In genomic region chrX:54049801-54050200, GRCh38 we compare ENCODE assay signal across 27 cellular contexts.
"Had no signal": no experiment of that assay in that cellular context is flagged by ENCODE, and none has a peak within 500 bp of the region (broad histone marks: within the 10 kb centered on the region; RNA-seq: fewer than 3 reads in every experiment).

No MANE protein-coding gene starts in this region.

- H3K27ac ChIP-seq: cardiac muscle cell, neural progenitor cell, ovary, psoas muscle, transverse colon had no signal

- H3K4me3 ChIP-seq: cardiac muscle cell, neural progenitor cell, ovary, psoas muscle, transverse colon had no signal

- H3K27ac Mint-ChIP-seq: activated CD4-positive, alpha-beta T cell treated with anti-CD3 and anti-CD28 coated beads, Interleukin-2, amount 10 ng/mL, durations not matched to agents 7 days and 5 days; activated CD8-positive, alpha-beta memory T cell treated with anti-CD3 and anti-CD28 coated beads, Interleukin-2, amount 10 ng/mL, durations not matched to agents 7 days and 5 days; activated CD8-positive, alpha-beta T cell treated with anti-CD3 and anti-CD28 coated beads for 36 hours; activated naive CD8-positive, alpha-beta T cell treated with anti-CD3 and anti-CD28 coated beads, Interleukin-2, amount 50 U/mL, for 24 hours; activated T-helper 1 cell treated with anti-CD3 and anti-CD28 coated beads, Interleukin-12 subunit alpha, Interleukin-12 subunit beta, Interleukin-2, Interleukin-4 antibody, amounts not matched to agents 30 ng/mL and 10 ng/mL and 1 ng/mL, durations not matched to agents 14 hours and 24 hours and 36 hours; naive thymus-derived CD8-positive, alpha-beta T cell; neural progenitor cell; stimulated activated naive B cell treated with anti-CD40 and anti-IgM and Interleukin-4, amounts not matched to agents 10 μg/mL and 1 μg/mL and 100 μg/mL, for 72 hours; T-helper 17 cell had no signal

- H3K27me3 Mint-ChIP-seq: activated CD4-positive, alpha-beta T cell treated with anti-CD3 and anti-CD28 coated beads, Interleukin-2, amount 10 ng/mL, durations not matched to agents 7 days and 5 days; activated CD8-positive, alpha-beta memory T cell treated with anti-CD3 and anti-CD28 coated beads, Interleukin-2, amount 10 ng/mL, durations not matched to agents 7 days and 5 days; activated CD8-positive, alpha-beta T cell treated with anti-CD3 and anti-CD28 coated beads for 36 hours; activated naive CD8-positive, alpha-beta T cell treated with anti-CD3 and anti-CD28 coated beads, Interleukin-2, amount 50 U/mL, for 24 hours; naive thymus-derived CD8-positive, alpha-beta T cell; stimulated activated naive B cell treated with anti-CD40 and anti-IgM and Interleukin-4, amounts not matched to agents 10 μg/mL and 1 μg/mL and 100 μg/mL, for 72 hours; T-helper 17 cell had no signal

- H3K36me3 ChIP-seq: cardiac muscle cell, neural progenitor cell, ovary, transverse colon had no signal

- H3K9me3 ChIP-seq: ovary, psoas muscle, transverse colon had no signal

- H3K9me3 Mint-ChIP-seq: activated CD4-positive, alpha-beta T cell treated with anti-CD3 and anti-CD28 coated beads, Interleukin-2, amount 10 ng/mL, durations not matched to agents 7 days and 5 days; activated CD8-positive, alpha-beta T cell treated with anti-CD3 and anti-CD28 coated beads for 36 hours; activated naive CD8-positive, alpha-beta T cell treated with anti-CD3 and anti-CD28 coated beads, Interleukin-2, amount 50 U/mL, for 24 hours; activated T-helper 1 cell treated with anti-CD3 and anti-CD28 coated beads, Interleukin-12 subunit alpha, Interleukin-12 subunit beta, Interleukin-2, Interleukin-4 antibody, amounts not matched to agents 30 ng/mL and 10 ng/mL and 1 ng/mL, durations not matched to agents 14 hours and 24 hours and 36 hours; naive thymus-derived CD8-positive, alpha-beta T cell; stimulated activated naive B cell treated with anti-CD40 and anti-IgM and Interleukin-4, amounts not matched to agents 10 μg/mL and 1 μg/mL and 100 μg/mL, for 72 hours had no signal

- H3K9ac ChIP-seq: neural progenitor cell had no signal

- H3K36me3 Mint-ChIP-seq: activated CD8-positive, alpha-beta memory T cell treated with anti-CD3 and anti-CD28 coated beads, Interleukin-2, amount 10 ng/mL, durations not matched to agents 7 days and 5 days; naive thymus-derived CD8-positive, alpha-beta T cell had no signal

- H3K27me3 ChIP-seq: cardiac muscle cell, neural progenitor cell, ovary, transverse colon had no signal

- DNase-seq: activated CD4-positive, alpha-beta T cell treated with anti-CD3 and anti-CD28 coated beads, Interleukin-2, amount 10 ng/mL, durations not matched to agents 7 days and 5 days; activated CD8-positive, alpha-beta memory T cell treated with anti-CD3 and anti-CD28 coated beads, Interleukin-2, amount 10 ng/mL, durations not matched to agents 7 days and 5 days; activated CD8-positive, alpha-beta T cell treated with anti-CD3 and anti-CD28 coated beads for 36 hours; activated gamma-delta T cell; activated naive CD4-positive, alpha-beta T cell treated with anti-CD3 and anti-CD28 coated beads, Interleukin-2, amount 50 U/mL, for 16 hours; activated naive CD8-positive, alpha-beta T cell treated with anti-CD3 and anti-CD28 coated beads, Interleukin-2, amount 50 U/mL, for 24 hours; activated T-cell treated with anti-CD3 and anti-CD28 coated beads for 4 hours; effector CD4-positive, alpha-beta T cell; foreskin fibroblast; left colon; naive thymus-derived CD8-positive, alpha-beta T cell; ovary; psoas muscle; small intestine; stimulated activated CD4-positive, alpha-beta T cell treated with anti-CD3 and anti-CD28 coated beads, Interleukin-15, amount 100 ng/mL, for 24 hours; stimulated activated CD4-positive, alpha-beta T cell treated with anti-CD3 and anti-CD28 coated beads, Interleukin-2, amount 100 ng/mL, for 48 hours; stimulated activated CD8-positive, alpha-beta memory T cell treated with anti-CD3 and anti-CD28 coated beads, Interleukin-4, amount 100 ng/mL, for 48 hours; stimulated activated naive B cell treated with anti-CD40 and anti-IgM and Interleukin-4, amounts not matched to agents 10 μg/mL and 1 μg/mL and 100 μg/mL, for 72 hours; T-helper 17 cell; transverse colon had no signal

- H3K4me2 ChIP-seq: neural progenitor cell had no signal

- FAIRE-seq: endometrium, keratinocyte, small intestine, urothelium cell line had no signal

- ATAC-seq: activated CD8-positive, alpha-beta memory T cell treated with anti-CD3 and anti-CD28 coated beads, Interleukin-2, amount 10 ng/mL, durations not matched to agents 7 days and 5 days; activated CD8-positive, alpha-beta T cell treated with anti-CD3 and anti-CD28 coated beads for 36 hours; activated naive CD8-positive, alpha-beta T cell treated with anti-CD3 and anti-CD28 coated beads, Interleukin-2, amount 50 U/mL, for 24 hours; left colon; naive thymus-derived CD8-positive, alpha-beta T cell; psoas muscle; sciatic nerve; stimulated activated naive B cell treated with anti-CD40 and anti-IgM and Interleukin-4, amounts not matched to agents 10 μg/mL and 1 μg/mL and 100 μg/mL, for 72 hours; T-helper 17 cell had no signal

- H2AFZ ChIP-seq: neural progenitor cell had no signal

- H3K4me1 ChIP-seq: psoas muscle had no signal

- H3K4me3 Mint-ChIP-seq: activated CD4-positive, alpha-beta T cell treated with anti-CD3 and anti-CD28 coated beads, Interleukin-2, amount 10 ng/mL, durations not matched to agents 7 days and 5 days; activated CD8-positive, alpha-beta memory T cell treated with anti-CD3 and anti-CD28 coated beads, Interleukin-2, amount 10 ng/mL, durations not matched to agents 7 days and 5 days; activated CD8-positive, alpha-beta T cell treated with anti-CD3 and anti-CD28 coated beads for 36 hours; activated naive CD8-positive, alpha-beta T cell treated with anti-CD3 and anti-CD28 coated beads, Interleukin-2, amount 50 U/mL, for 24 hours; activated T-helper 1 cell treated with anti-CD3 and anti-CD28 coated beads, Interleukin-12 subunit alpha, Interleukin-12 subunit beta, Interleukin-2, Interleukin-4 antibody, amounts not matched to agents 30 ng/mL and 10 ng/mL and 1 ng/mL, durations not matched to agents 14 hours and 24 hours and 36 hours; naive thymus-derived CD8-positive, alpha-beta T cell; neural progenitor cell; stimulated activated naive B cell treated with anti-CD40 and anti-IgM and Interleukin-4, amounts not matched to agents 10 μg/mL and 1 μg/mL and 100 μg/mL, for 72 hours; T-helper 17 cell had no signal
